ENCODE assay signal across 8 cellular contexts in genomic region chr1:116626915-116627314, GRCh38. TPM values are rescaled to one million over a fixed set of nuclear protein-coding genes. Genes with fewer than 3 reads are reported as not detected.
DNase-seq lines count a peak whose midpoint lies in the region; ATAC-seq and TF ChIP-seq lines count a peak whose summit lies in the region.
"Not testable (repeated sequence)": the region's sequence is repeated elsewhere in the genome, so short reads cannot be mapped to it uniquely, and the experiment has no call there.
"Had no signal": no experiment of that assay in that cellular context is flagged by ENCODE, and none has a peak within 500 bp of the region (broad histone marks: within the 10 kb centered on the region; RNA-seq: fewer than 3 reads in every experiment).

No MANE protein-coding gene starts in this region.

- intact Hi-C loops in stomach (cut with DNase I; ENCODE audit: low total_unique reads), result not testable (repeated sequence)

- H3K27ac ChIP-seq in VCaP (peak overlapping the region; percentile 60), right atrium auricular region (peak overlapping the region; percentile 58 to 78), stomach (peak overlapping the region; percentile 3 to 50 (median 20))

- H3K4me3 ChIP-seq in epithelial cell of proximal tubule (ENCODE audit: low read depth, low read length), result peak overlapping the region; percentile 20
- H3K4me3 ChIP-seq in right atrium auricular region, stomach: not testable (repeated sequence)

- TF ChIP-seq POLR2A in stomach (IDR thresholded peaks at IDR 0.05), result not testable (repeated sequence)

- peak overlapping the region in 1 of 8 donors; percentile 47 for H3K4me3 Mint-ChIP-seq in naive B cell

- not testable (repeated sequence) for H3K36me3 Mint-ChIP-seq in naive B cell

- not testable (repeated sequence) for TF ChIP-seq CTCF in VCaP (conservative IDR thresholded peaks at IDR 0.05); epithelial cell of proximal tubule (conservative IDR thresholded peaks at IDR 0.05; ENCODE audit: low read depth, low read length); right atrium auricular region (IDR thresholded peaks at IDR 0.05); stomach (IDR thresholded peaks at IDR 0.05)

- H3K27me3 ChIP-seq in right atrium auricular region, stomach: not testable (repeated sequence)

- TF ChIP-seq EP300 in stomach (IDR thresholded peaks at IDR 0.05), result not testable (repeated sequence)

- H3K36me3 ChIP-seq in right atrium auricular region, stomach: not testable (repeated sequence)

- not testable (repeated sequence) for ATAC-seq in naive B cell (ENCODE audit: low read depth in 2 of 2)

- WGBS in stomach, 5 donors, result 25 to 65% (median 43%) methylated on average over 7 of the region's 7 CpGs

- not testable (repeated sequence) for H3K9me3 ChIP-seq in right atrium auricular region, stomach

- DNase-seq in NCI-H146 (lab: John Stamatoyannopoulos, UW) (peak; percentile 60), OCI-M1 (lab: John Stamatoyannopoulos, UW) (peak; percentile 81)
- not testable (repeated sequence) for DNase-seq in epithelial cell of proximal tubule (ENCODE audit: low read depth); right atrium auricular region (ENCODE audit: low spot score); naive B cell; stomach

- peaks cover 0 to 17% (median 8%) of the 10 kb centered on the region in 3 donors for H3K27me3 Mint-ChIP-seq in naive B cell

- H3K27ac Mint-ChIP-seq in naive B cell, result peak overlapping the region in 4 of 6 donors; percentile 26 to 90 (median 46)

- H3K4me1 Mint-ChIP-seq in naive B cell, result peaks cover 15 to 39% (median 16%) of the 10 kb centered on the region in 3 donors

- H3K4me1 ChIP-seq in right atrium auricular region (peaks cover 0 to 29% of the 10 kb centered on the region in 2 donors), stomach (peaks cover 0 to 35% (median 19%) of the 10 kb centered on the region in 4 donors)

- H3K9me3 Mint-ChIP-seq in naive B cell, result not testable (repeated sequence)

RNA-seq across cellular contexts. Expression of gene IGSF3, which starts 40.6 kb away (rescaled TPM):
- total RNA-seq in epithelial cell of proximal tubule (19.6 and 21.4 TPM in 2 replicates), right atrium auricular region (10 to 100 TPM; 14.9 to 17.6 TPM), stomach (10 to 100 TPM; 18.1 to 31.6 (median 25.7) TPM)
- polyA plus RNA-seq in naive B cell (ENCODE audit: low read depth in 6 of 6) (not detected), stomach (1 to 10 TPM; 1.7 to 6.2 (median 2.7) TPM)
- total RNA-seq: OCI-LY7 had no signal

RNA-seq across cellular contexts. Expression of gene CD58, which starts 56.1 kb away (rescaled TPM):
- total RNA-seq in epithelial cell of proximal tubule (14.2 and 15.5 TPM in 2 replicates), right atrium auricular region (10 to 100 TPM; 26.4 to 27.4 TPM), stomach (10 to 100 TPM in 2 of 5 donors, 1 to 10 TPM in 3; 1.2 to 48.8 (median 7.6) TPM)
- polyA plus RNA-seq in naive B cell (ENCODE audit: low read depth in 6 of 6) (10 to 100 TPM in 2 of 6 donors, 1 to 10 TPM in 4; 8.6 to 14.7 (median 9.9) TPM), stomach (10 to 100 TPM in 1 of 3 donors, 1 to 10 TPM in 2; 7.8 to 21.9 (median 9.7) TPM)
